In the genomic region with DNA sequence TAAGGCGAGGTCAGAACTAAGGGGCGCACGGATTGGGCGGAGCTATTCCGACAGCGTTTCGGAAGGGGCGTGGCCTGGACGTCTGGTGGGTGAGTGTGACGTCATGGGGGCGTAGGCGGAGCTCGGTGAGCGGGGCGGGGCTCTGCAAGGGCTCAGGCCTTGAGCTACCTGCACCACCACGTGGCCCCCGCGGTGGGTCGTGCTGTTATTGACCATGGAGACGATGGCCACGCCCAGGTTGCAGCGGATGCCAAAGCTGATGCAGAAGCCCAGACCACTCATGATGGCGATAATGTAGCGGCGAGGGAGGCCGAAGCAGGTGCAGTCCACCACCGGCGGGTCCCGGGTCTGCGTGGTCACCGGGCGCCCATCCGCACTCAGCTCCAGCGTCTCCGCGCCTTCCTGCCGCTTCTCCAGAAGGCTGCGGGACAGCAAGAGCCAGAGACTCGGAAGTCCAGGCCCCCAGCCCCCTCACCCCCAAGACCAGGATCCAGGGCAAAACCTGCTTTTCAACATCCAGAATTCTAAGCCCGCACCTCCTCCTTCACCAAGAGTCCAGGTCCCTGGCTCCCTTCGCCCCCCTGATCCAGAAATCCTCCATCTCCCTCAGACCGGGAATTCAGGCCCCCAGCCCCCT, we compare ENCODE assay signal across 10 cellular contexts. TPM values are rescaled to one million over a fixed set of nuclear protein-coding genes. Genes with fewer than 3 reads are reported as not detected.
A peak's percentile ranks its signal among the peaks of the same experiment; 100 is the strongest.
DNase-seq lines count a peak whose midpoint lies in the region; ATAC-seq and TF ChIP-seq lines count a peak whose summit lies in the region.
"Had no signal": no experiment of that assay in that cellular context is flagged by ENCODE, and none has a peak within 500 bp of the region (broad histone marks: within the 10 kb centered on the region; RNA-seq: fewer than 3 reads in every experiment).

No MANE protein-coding gene starts in this region.

- H3K36me3 Mint-ChIP-seq in CD8-positive, alpha-beta memory T cell: peaks cover 0 to 1% (median 0%) of the 10 kb centered on the region in 3 donors
- peaks cover 2% of the 10 kb centered on the region for H3K36me3 Mint-ChIP-seq in activated naive CD4-positive, alpha-beta T cell treated with anti-CD3 and anti-CD28 coated beads, Interleukin-2, amount 10 ng/mL, durations not matched to agents 7 days and 5 days
- peaks cover 3 to 35% of the 10 kb centered on the region in 2 donors for H3K36me3 Mint-ChIP-seq in naive B cell

- H3K4me1 Mint-ChIP-seq in CD8-positive, alpha-beta memory T cell: peaks cover 23 to 40% (median 29%) of the 10 kb centered on the region in 3 donors
- peaks cover 32% of the 10 kb centered on the region for H3K4me1 Mint-ChIP-seq in activated naive CD4-positive, alpha-beta T cell treated with anti-CD3 and anti-CD28 coated beads, Interleukin-2, amount 10 ng/mL, durations not matched to agents 7 days and 5 days
- H3K4me1 Mint-ChIP-seq in naive B cell: peaks cover 42 to 56% (median 45%) of the 10 kb centered on the region in 3 donors

- no peak overlapping the region for H3K4me3 Mint-ChIP-seq in CD8-positive, alpha-beta memory T cell
- no peak overlapping the region for H3K4me3 Mint-ChIP-seq in activated naive CD4-positive, alpha-beta T cell treated with anti-CD3 and anti-CD28 coated beads, Interleukin-2, amount 10 ng/mL, durations not matched to agents 7 days and 5 days
- H3K4me3 Mint-ChIP-seq in naive B cell: peak overlapping the region in 4 of 8 donors; percentile 32 to 73 (median 36)

- CTCF ChIA-PET in CD8-positive, alpha-beta memory T cell (lab: Charles Lee): interaction anchor here (1.9 kb wide), 1 partner anchor 8 kb away, joined by 4 read pairs; no protein-coding TSS in a partner anchor
- CTCF ChIA-PET in activated naive CD4-positive, alpha-beta T cell treated with anti-CD3 and anti-CD28 coated beads, Interleukin-2, amount 10 ng/mL, durations not matched to agents 7 days and 5 days (lab: Charles Lee): interaction anchor here (0.9 to 1.1 kb wide), 3 partner anchors 34 to 238 kb away, joined by 3 read pairs; no protein-coding TSS in a partner anchor

- ATAC-seq in naive B cell (ENCODE audit: low read depth in 2 of 2) (peak; percentile 51 to 52), GM19328 (IDR thresholded peaks at IDR 0.05; ENCODE audit: unreplicated experiment) (no peak), GM18505 (IDR thresholded peaks at IDR 0.05; ENCODE audit: unreplicated experiment) (no peak)

- H3K27me3 ChIP-seq in CD8-positive, alpha-beta memory T cell (ENCODE audit: insufficient read depth, low read length, poor library complexity, severe bottlenecking): peaks cover 79% of the 10 kb centered on the region
- H3K27me3 ChIP-seq in left ventricle myocardium inferior (ENCODE audit: low read depth): peaks cover 100% of the 10 kb centered on the region

- no peaks in the 10 kb centered on the region for H3K36me3 ChIP-seq in CD8-positive, alpha-beta memory T cell (ENCODE audit: insufficient read depth, low read length)
- H3K36me3 ChIP-seq in left ventricle myocardium inferior: no peaks in the 10 kb centered on the region

- peaks cover 8% of the 10 kb centered on the region for H3K4me1 ChIP-seq in CD8-positive, alpha-beta memory T cell (ENCODE audit: insufficient read depth, low read length)
- peaks cover 5% of the 10 kb centered on the region for H3K4me1 ChIP-seq in left ventricle myocardium inferior

- DNase-seq in CD8-positive, alpha-beta memory T cell: peak; percentile 38 to 65 (median 50)
- DNase-seq in NCI-H69 (lab: John Stamatoyannopoulos, UW) (peak; percentile 57), naive B cell (peak; percentile 40), amniotic stem cell (lab: John Stamatoyannopoulos, UW) (no peak), left ventricle myocardium inferior (no peak)
- DNase-seq in activated naive CD4-positive, alpha-beta T cell treated with anti-CD3 and anti-CD28 coated beads, Interleukin-2, amount 10 ng/mL, durations not matched to agents 7 days and 5 days: peak; percentile 75
- DNase-seq: NCI-H1092 treated with DMSO at 0.1 percent for 48 hours had no signal

- POLR2A ChIA-PET in CD8-positive, alpha-beta memory T cell (lab: Charles Lee): interaction anchor here (0.5 kb wide), 1 partner anchor 40 kb away, joined by 4 read pairs; no protein-coding TSS in a partner anchor

- no peak overlapping the region for H3K4me3 ChIP-seq in CD8-positive, alpha-beta memory T cell (ENCODE audit: low read length)
- H3K4me3 ChIP-seq in left ventricle myocardium inferior: no peak overlapping the region

- no peak for TF ChIP-seq POLR2A in GM18505 (IDR thresholded peaks at IDR 0.05; ENCODE audit: borderline replicate concordance, extremely low read depth, insufficient read depth, insufficient read length)

- TF ChIP-seq CTCF in left ventricle myocardium inferior (IDR thresholded peaks at IDR 0.05; ENCODE audit: borderline replicate concordance): no peak

- H3K27ac ChIP-seq in CD8-positive, alpha-beta memory T cell (ENCODE audit: low read depth, low read length): no peak overlapping the region
- H3K27ac ChIP-seq in left ventricle myocardium inferior (replicated peaks): no peak overlapping the region

- H3K27me3 Mint-ChIP-seq in CD8-positive, alpha-beta memory T cell: peaks cover 81 to 94% of the 10 kb centered on the region in 2 donors
- peaks cover 100% of the 10 kb centered on the region for H3K27me3 Mint-ChIP-seq in activated naive CD4-positive, alpha-beta T cell treated with anti-CD3 and anti-CD28 coated beads, Interleukin-2, amount 10 ng/mL, durations not matched to agents 7 days and 5 days
- H3K27me3 Mint-ChIP-seq in naive B cell: peaks cover 77 to 96% (median 95%) of the 10 kb centered on the region in 3 donors

- intact Hi-C loops in left ventricle myocardium inferior (cut with micrococcal nuclease): no loop called here

- H3K9me3 Mint-ChIP-seq in CD8-positive, alpha-beta memory T cell: peaks cover 0 to 3% (median 0%) of the 10 kb centered on the region in 5 donors
- no peaks in the 10 kb centered on the region for H3K9me3 Mint-ChIP-seq in activated naive CD4-positive, alpha-beta T cell treated with anti-CD3 and anti-CD28 coated beads, Interleukin-2, amount 10 ng/mL, durations not matched to agents 7 days and 5 days
- peaks cover 0 to 10% (median 0%) of the 10 kb centered on the region in 7 donors for H3K9me3 Mint-ChIP-seq in naive B cell

- H3K9me3 ChIP-seq in CD8-positive, alpha-beta memory T cell (ENCODE audit: low read length): no peaks in the 10 kb centered on the region
- no peaks in the 10 kb centered on the region for H3K9me3 ChIP-seq in left ventricle myocardium inferior (replicated peaks)

- H3K27ac Mint-ChIP-seq in CD8-positive, alpha-beta memory T cell: peak overlapping the region in 1 of 8 donors; percentile 64
- H3K27ac Mint-ChIP-seq in activated naive CD4-positive, alpha-beta T cell treated with anti-CD3 and anti-CD28 coated beads, Interleukin-2, amount 10 ng/mL, durations not matched to agents 7 days and 5 days: no peak overlapping the region
- no peak overlapping the region for H3K27ac Mint-ChIP-seq in naive B cell

RNA-seq across cellular contexts. Expression of a gene that starts 4.8 kb away (rescaled TPM):
- total RNA-seq in CD8-positive, alpha-beta memory T cell: under 1 TPM; 0.07 to 0.09 TPM
- not detected for polyA plus RNA-seq in CD8-positive, alpha-beta memory T cell
- not detected for polyA plus RNA-seq in naive B cell (ENCODE audit: low read depth in 6 of 6)
- 0.99 TPM for total RNA-seq in left ventricle myocardium inferior

RNA-seq across cellular contexts. Expression of a gene that starts 11.3 kb away (rescaled TPM):
- total RNA-seq in CD8-positive, alpha-beta memory T cell: not detected
- not detected for polyA plus RNA-seq in CD8-positive, alpha-beta memory T cell
- not detected for polyA plus RNA-seq in naive B cell (ENCODE audit: low read depth in 6 of 6)
- 0.14 TPM for total RNA-seq in left ventricle myocardium inferior
- total RNA-seq: H4 had no signal

RNA-seq across cellular contexts. Expression of a gene that starts 13.3 kb away (rescaled TPM):
- not detected for total RNA-seq in CD8-positive, alpha-beta memory T cell
- not detected for polyA plus RNA-seq in CD8-positive, alpha-beta memory T cell
- polyA plus RNA-seq in naive B cell (ENCODE audit: low read depth in 6 of 6): not detected
- total RNA-seq in left ventricle myocardium inferior: not detected
- total RNA-seq: H4 had no signal

RNA-seq across cellular contexts. Expression of a gene that starts 15.1 kb away (rescaled TPM):
- total RNA-seq in CD8-positive, alpha-beta memory T cell: 100 to 1,000 TPM; 132 to 138 TPM
- polyA plus RNA-seq in CD8-positive, alpha-beta memory T cell: 81.8 TPM
- 10 to 100 TPM; 70.3 to 95.3 (median 79.0) TPM for polyA plus RNA-seq in naive B cell (ENCODE audit: low read depth in 6 of 6)
- 24.7 TPM for total RNA-seq in left ventricle myocardium inferior

RNA-seq across cellular contexts. Expression of a gene that starts 16.5 kb away (rescaled TPM):
- total RNA-seq in CD8-positive, alpha-beta memory T cell: 10 to 100 TPM; 46.7 to 51.8 TPM
- polyA plus RNA-seq in CD8-positive, alpha-beta memory T cell: 32.5 TPM
- polyA plus RNA-seq in naive B cell (ENCODE audit: low read depth in 6 of 6): 100 to 1,000 TPM in 1 of 6 donors, 10 to 100 TPM in 5; 54.2 to 103 (median 74.6) TPM
- total RNA-seq in left ventricle myocardium inferior: 9.6 TPM

Comparison
In these comparisons a context has a peak if more than half of its experiments do, and no peak if none do; other contexts are left out.
1. DNase-seq: peak in CD8-positive, alpha-beta memory T cell (5 of 5), NCI-H69 (single experiment), activated naive CD4-positive, alpha-beta T cell treated with anti-CD3 and anti-CD28 coated beads, Interleukin-2, amount 10 ng/mL, durations not matched to agents 7 days and 5 days (single experiment) and naive B cell (single experiment); none in amniotic stem cell (single experiment) and left ventricle myocardium inferior (single experiment).
2. ATAC-seq: peak in naive B cell (2 of 2); none in GM19328 (single experiment) and GM18505 (single experiment).